In genomic region chr2:216371756-216372702, GRCh38 we compare ENCODE assay signal across 1 cellular context.
TF ChIP-seq lines count a peak whose summit lies in the region.

Gene MARCHF4 (minus strand): TSS chr2:216372483. CDS start chr2:216370260, 2,223 bp downstream.

TF ChIP-seq in K562, 482 proteins besides CTCF, POLR2A, EP300 and RAD21 (continued from another document and continues in another):
- TF ChIP-seq CHD7 (IDR thresholded peaks at IDR 0.05; ENCODE audit: low read depth, low read length) (no peak), MNT (conservative IDR thresholded peaks at IDR 0.05) (peak; percentile 30 to 63; a peak in 1 of 4 replicates), GTF2F1 (IDR thresholded peaks at IDR 0.05; ENCODE audit: low read depth, low read length) (no peak), TCF7 (IDR thresholded peaks at IDR 0.05; ENCODE audit: borderline replicate concordance) (no peak), ILK (tag; IDR thresholded peaks at IDR 0.05; ENCODE audit: borderline replicate concordance, low read depth) (no peak), SMARCE1 (IDR thresholded peaks at IDR 0.05) (peak; percentile 55; the same call in 1 of the 2 replicates), PHF8 (IDR thresholded peaks at IDR 0.05; ENCODE audit: borderline replicate concordance, low read length) (no peak), CREB3 (tag; conservative IDR thresholded peaks at IDR 0.05; ENCODE audit: low read depth) (0 out of 2 replicates have a peak, but pooled peaks have one; percentile 44), KDM1A (IDR thresholded peaks at IDR 0.05) (peak in 1 of 2 experiments; percentile 25; a peak in 1 of 4 replicates), RBBP5 (IDR thresholded peaks at IDR 0.05; ENCODE audit: borderline replicate concordance, insufficient read depth, low read length, poor library complexity, severe bottlenecking) (no peak), FOXM1 (IDR thresholded peaks at IDR 0.05; ENCODE audit: low read depth) (no peak), FOXM1 (CRISPR knock-in tag; IDR thresholded peaks at IDR 0.05; ENCODE audit: low read depth) (peak; percentile 70; the same call in 1 of the 2 replicates), BRF1 (IDR thresholded peaks at IDR 0.05; ENCODE audit: borderline replicate concordance, extremely low read depth, insufficient read length) (no peak), SAFB (IDR thresholded peaks at IDR 0.05; ENCODE audit: borderline replicate concordance, low read depth, low read length) (peak; percentile 75), MTA1 (IDR thresholded peaks at IDR 0.05; ENCODE audit: borderline replicate concordance) (no peak), ILF3 (IDR thresholded peaks at IDR 0.05; ENCODE audit: borderline replicate concordance) (no peak), NCOA1 (IDR thresholded peaks at IDR 0.05; ENCODE audit: low read depth) (peak; percentile 64; the same call in 1 of the 2 replicates), ZNF561 (CRISPR knock-in tag; conservative IDR thresholded peaks at IDR 0.05) (no peak), USF1 (CRISPR knock-in tag; IDR thresholded peaks at IDR 0.05) (no peak), ZNF143 (CRISPR knock-in tag; IDR thresholded peaks at IDR 0.05) (no peak), GATAD2A (IDR thresholded peaks at IDR 0.05) (peak; percentile 83; the same call in 1 of the 2 replicates), HDAC1 (IDR thresholded peaks at IDR 0.05) (peak in 1 of 2 experiments; percentile 79; a peak in 2 of 4 replicates), ZFPM2 (CRISPR knock-in tag; IDR thresholded peaks at IDR 0.05) (no peak), ZNF766 (CRISPR knock-in tag; conservative IDR thresholded peaks at IDR 0.05) (peak; percentile 77), E2F1 (CRISPR knock-in tag; IDR thresholded peaks at IDR 0.05) (no peak), ZBED1 (IDR thresholded peaks at IDR 0.05) (no peak), NFIX (CRISPR knock-in tag; IDR thresholded peaks at IDR 0.05; ENCODE audit: low read depth) (no peak), ATF4 (CRISPR knock-in tag; IDR thresholded peaks at IDR 0.05) (0 out of 2 replicates have a peak, but pooled peaks have one; percentile 27), TOE1 (IDR thresholded peaks at IDR 0.05; ENCODE audit: borderline replicate concordance) (no peak), TOE1 (CRISPR knock-in tag; IDR thresholded peaks at IDR 0.05; ENCODE audit: borderline replicate concordance, low read depth) (no peak), NRF1 (conservative IDR thresholded peaks at IDR 0.05 in 1 of 2, IDR thresholded peaks at IDR 0.05 in 1 of 2) (0 out of 4 replicates have a peak, but pooled peaks of 1 of the 2 experiments have one; percentile 26), ZNF583 (CRISPR knock-in tag; IDR thresholded peaks at IDR 0.05) (no peak), POLR2G (IDR thresholded peaks at IDR 0.05; ENCODE audit: low read depth, low read length) (no peak), TCF3 (CRISPR knock-in tag; IDR thresholded peaks at IDR 0.05) (0 out of 2 replicates have a peak, but pooled peaks have one; percentile 38), STAT5A (IDR thresholded peaks at IDR 0.05; ENCODE audit: borderline replicate concordance, low read length) (no peak), ZBTB9 (CRISPR knock-in tag; IDR thresholded peaks at IDR 0.05) (0 out of 2 replicates have a peak, but pooled peaks have one; percentile 33), ZBTB33 (CRISPR knock-in tag; IDR thresholded peaks at IDR 0.05) (peak; percentile 35; the same call in 1 of the 2 replicates), YBX1 (IDR thresholded peaks at IDR 0.05) (no peak)
